Comparison of ENCODE assay signal across 20 cellular contexts in genomic region chr3:105719791-105720190, GRCh38.
"Had no signal": no experiment of that assay in that cellular context is flagged by ENCODE, and none has a peak within 500 bp of the region (broad histone marks: within the 10 kb centered on the region; RNA-seq: fewer than 3 reads in every experiment).

No MANE protein-coding gene starts in this region.

- H3K27me3 Mint-ChIP-seq: activated CD4-positive, alpha-beta T cell treated with anti-CD3 and anti-CD28 coated beads for 36 hours; activated naive CD8-positive, alpha-beta T cell treated with anti-CD3 and anti-CD28 coated beads for 36 hours; effector memory CD8-positive, alpha-beta T cell; stimulated activated naive CD8-positive, alpha-beta T cell treated with anti-CD3 and anti-CD28 coated beads, Interleukin-15, Interleukin-2, amounts not matched to agents 100 ng/mL and 50 ng/mL, for 24 hours had no signal

- H3K4me3 Mint-ChIP-seq: activated CD4-positive, alpha-beta T cell treated with anti-CD3 and anti-CD28 coated beads for 36 hours; activated naive CD4-positive, alpha-beta T cell treated with anti-CD3 and anti-CD28 coated beads for 36 hours; activated naive CD8-positive, alpha-beta T cell treated with anti-CD3 and anti-CD28 coated beads for 36 hours; effector memory CD8-positive, alpha-beta T cell; nephron; stimulated activated naive CD8-positive, alpha-beta T cell treated with anti-CD3 and anti-CD28 coated beads, Interleukin-15, Interleukin-2, amounts not matched to agents 100 ng/mL and 50 ng/mL, for 24 hours; T-helper 2 cell treated with Interferon-gamma antibody and Interleukin-4, amounts not matched to agents 5 μg/mL and 100 μg/mL, for 36 hours had no signal

- ATAC-seq: activated CD4-positive, alpha-beta T cell treated with anti-CD3 and anti-CD28 coated beads for 36 hours; body of pancreas; effector memory CD8-positive, alpha-beta T cell; left lung; lower lobe of right lung; right lobe of liver had no signal

- DNase-seq: activated CD4-positive, alpha-beta T cell treated with anti-CD3 and anti-CD28 coated beads for 36 hours; activated CD4-positive, alpha-beta T cell treated with anti-CD3 and anti-CD28 coated beads, Interleukin-2, amount 50 U/mL, for 48 hours; activated CD4-positive, CD25-positive, alpha-beta regulatory T cell; activated CD8-positive, alpha-beta memory T cell treated with anti-CD3 and anti-CD28 coated beads for 24 hours; activated effector memory CD4-positive, alpha-beta T cell treated with anti-CD3 and anti-CD28 coated beads, Interleukin-2, amount 50 U/mL, for 16 hours; activated naive CD4-positive, alpha-beta T cell treated with anti-CD3 and anti-CD28 coated beads for 36 hours; activated naive CD8-positive, alpha-beta T cell treated with anti-CD3 and anti-CD28 coated beads for 36 hours; adrenal gland; aorta; body of pancreas; dorsolateral prefrontal cortex; effector memory CD8-positive, alpha-beta T cell; foreskin melanocyte; left lung; lower lobe of right lung; right lobe of liver; stimulated activated CD4-positive, alpha-beta T cell treated with anti-CD3 and anti-CD28 coated beads, Interleukin-2, amount 100 ng/mL, for 48 hours had no signal

- H3K27ac Mint-ChIP-seq: activated CD4-positive, alpha-beta T cell treated with anti-CD3 and anti-CD28 coated beads for 36 hours; activated naive CD4-positive, alpha-beta T cell treated with anti-CD3 and anti-CD28 coated beads for 36 hours; activated naive CD8-positive, alpha-beta T cell treated with anti-CD3 and anti-CD28 coated beads for 36 hours; nephron; stimulated activated naive CD8-positive, alpha-beta T cell treated with anti-CD3 and anti-CD28 coated beads, Interleukin-15, Interleukin-2, amounts not matched to agents 100 ng/mL and 50 ng/mL, for 24 hours; T-helper 2 cell treated with Interferon-gamma antibody and Interleukin-4, amounts not matched to agents 5 μg/mL and 100 μg/mL, for 36 hours had no signal

- H3K9me3 Mint-ChIP-seq: activated naive CD4-positive, alpha-beta T cell treated with anti-CD3 and anti-CD28 coated beads for 36 hours; effector memory CD8-positive, alpha-beta T cell; nephron; stimulated activated naive CD8-positive, alpha-beta T cell treated with anti-CD3 and anti-CD28 coated beads, Interleukin-15, Interleukin-2, amounts not matched to agents 100 ng/mL and 50 ng/mL, for 24 hours had no signal
